Comparison of ENCODE assay signal across 8 cellular contexts in genomic region chr15:90931737-90932659, GRCh38. TPM values are rescaled to one million over a fixed set of nuclear protein-coding genes. Genes with fewer than 3 reads are reported as not detected.
DNase-seq lines count a peak whose midpoint lies in the region; ATAC-seq and TF ChIP-seq lines count a peak whose summit lies in the region.

A gene with protein sequence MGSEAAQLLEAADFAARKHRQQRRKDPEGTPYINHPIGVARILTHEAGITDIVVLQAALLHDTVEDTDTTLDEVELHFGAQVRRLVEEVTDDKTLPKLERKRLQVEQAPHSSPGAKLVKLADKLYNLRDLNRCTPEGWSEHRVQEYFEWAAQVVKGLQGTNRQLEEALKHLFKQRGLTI (minus strand): TSS chr15:90932549. CDS start chr15:90932540, 9 bp downstream.

- peak; percentile 40 for ATAC-seq in GM19035 (IDR thresholded peaks at IDR 0.05; ENCODE audit: unreplicated experiment)
- peak; percentile 46 for ATAC-seq in HG03342 (IDR thresholded peaks at IDR 0.05; ENCODE audit: unreplicated experiment)

- H3K27ac Mint-ChIP-seq in chondrocyte (ENCODE audit: unreplicated experiment), result peak within 1 kb of the TSS; percentile 91

- H3K4me3 Mint-ChIP-seq in chondrocyte (ENCODE audit: unreplicated experiment), result peak within 1 kb of the TSS; percentile 88

- no peaks in the 10 kb centered on the region for H3K36me3 Mint-ChIP-seq in chondrocyte (ENCODE audit: low read depth)

- H3K9me3 Mint-ChIP-seq in chondrocyte (ENCODE audit: low read depth), result no peaks in the 10 kb centered on the region

- TF ChIP-seq CTCF in chondrocyte (IDR thresholded peaks at IDR 0.05), result peak; percentile 93

- DNase-seq in AG20443 (ENCODE audit: low spot score) (peak; percentile 97), NCI-H446 treated with DMSO at 0.1 percent for 48 hours (lab: John Stamatoyannopoulos, UW) (peak; percentile 38), chondrocyte (ENCODE audit: low spot score) (no peak), kidney tubule cell (ENCODE audit: low spot score) (peak; percentile 88)
- peak; percentile 81 for DNase-seq in activated CD4-positive, alpha-beta T cell treated with anti-CD3 and anti-CD28 coated beads for 1 hour
- peak; percentile 86 to 94 (median 86) for DNase-seq in stimulated activated CD4-positive, alpha-beta T cell treated with anti-CD3 and anti-CD28 coated beads, Interleukin-1b, Interleukin-23, amount 100 ng/mL, for 24 hours (ENCODE audit: low read depth in 4 of 4, low spot score in 1 of 4)

- peaks cover 32% of the 10 kb centered on the region for H3K4me1 Mint-ChIP-seq in chondrocyte (ENCODE audit: low read depth)

- no peaks in the 10 kb centered on the region for H3K27me3 Mint-ChIP-seq in chondrocyte (ENCODE audit: low read depth)

RNA-seq across cellular contexts. Expression of the gene that starts here (rescaled TPM):
- total RNA-seq in chondrocyte, result 10.5 to 12.2 TPM (median 10.8 TPM) in 3 replicates
